9 cellular contexts compared by ENCODE assay signal in the genomic region with DNA sequence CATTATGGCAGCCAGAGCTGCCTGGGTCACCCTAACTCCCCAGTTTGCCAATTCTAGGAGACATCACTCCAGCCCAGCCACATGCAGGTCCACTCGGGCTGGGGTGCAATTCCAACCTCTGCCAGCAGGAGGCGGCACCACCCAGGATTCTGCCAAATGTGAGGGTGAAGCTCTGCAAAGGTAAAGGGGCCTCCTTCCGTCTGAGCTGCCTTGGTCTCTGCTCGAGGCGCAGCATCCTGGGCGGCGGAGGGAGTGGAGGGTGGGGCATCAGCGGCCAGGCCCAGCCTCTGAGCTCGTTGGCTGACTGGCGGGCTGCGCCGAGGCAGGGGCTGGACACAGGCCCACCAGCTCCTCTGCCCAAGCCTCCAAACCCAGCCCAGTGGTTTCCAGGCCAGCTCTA.
A peak's percentile ranks its signal among the peaks of the same experiment; 100 is the strongest.
DNase-seq lines count a peak whose midpoint lies in the region; ATAC-seq, FAIRE-seq and TF ChIP-seq lines count a peak whose summit lies in the region.
"Had no signal": no experiment of that assay in that cellular context is flagged by ENCODE, and none has a peak within 500 bp of the region (broad histone marks: within the 10 kb centered on the region; RNA-seq: fewer than 3 reads in every experiment).

No MANE protein-coding gene starts in this region.

- FAIRE-seq in A549 (lab: Jason Lieb, UNC): no peak

- H3K27me3 Mint-ChIP-seq in activated naive CD8-positive, alpha-beta T cell treated with anti-CD3 and anti-CD28 coated beads, Interleukin-2, amount 50 U/mL, for 24 hours: no peaks in the 10 kb centered on the region

- no peak overlapping the region for H3K4me3 Mint-ChIP-seq in activated naive CD8-positive, alpha-beta T cell treated with anti-CD3 and anti-CD28 coated beads, Interleukin-2, amount 50 U/mL, for 24 hours

- DNase-seq in A549 (ENCODE audit: low read depth in 1 of 2, low spot score in 1 of 2): no peak
- no peak for DNase-seq in HL-60 (ENCODE audit: low read depth in 1 of 2, low spot score in 1 of 2)
- DNase-seq in activated naive CD8-positive, alpha-beta T cell treated with anti-CD3 and anti-CD28 coated beads, Interleukin-2, amount 50 U/mL, for 24 hours: peak; percentile 47
- no peak for DNase-seq in lower lobe of right lung
- DNase-seq in AML-193 (lab: John Stamatoyannopoulos, UW): no peak

- 0 out of 3 replicates have a peak, but pooled peaks have one; percentile 16 for TF ChIP-seq CTCF in A549 (IDR thresholded peaks at IDR 0.05)
- peak; percentile 59 for TF ChIP-seq CTCF in HL-60 (IDR thresholded peaks at IDR 0.05; ENCODE audit: insufficient read depth, low read length)
- TF ChIP-seq CTCF in lower lobe of right lung (IDR thresholded peaks at IDR 0.05): peak; percentile 68

- TF ChIP-seq POLR2A in A549 (IDR thresholded peaks at IDR 0.05; ENCODE audit: low read length): no peak

- CTCF ChIA-PET in A549 (lab: Yijun Ruan, JAX): interaction anchor here (0.7 to 3.1 kb wide), 14 partner anchors 9 to 102 kb away, joined by 3 to 10 read pairs (median 4); no protein-coding TSS in a partner anchor

- intact Hi-C loops in lower lobe of right lung (cut with DNase I): no loop called here

- H3K9me3 ChIP-seq in A549 (no peaks in the 10 kb centered on the region), lower lobe of right lung (no peaks in the 10 kb centered on the region)
- H3K9me3 ChIP-seq: gastroesophageal sphincter had no signal

- no peak overlapping the region for H3K4me3 ChIP-seq in A549
- H3K4me3 ChIP-seq in HL-60 (replicated peaks; ENCODE audit: insufficient read depth, low read length): no peak overlapping the region
- H3K4me3 ChIP-seq in lower lobe of right lung: no peak overlapping the region
- H3K4me3 ChIP-seq: gastroesophageal sphincter had no signal

- H3K27ac Mint-ChIP-seq in activated naive CD8-positive, alpha-beta T cell treated with anti-CD3 and anti-CD28 coated beads, Interleukin-2, amount 50 U/mL, for 24 hours: no peak overlapping the region

- no peaks in the 10 kb centered on the region for H3K27me3 ChIP-seq in HL-60 (ENCODE audit: insufficient read depth, poor library complexity, severe bottlenecking)
- no peaks in the 10 kb centered on the region for H3K27me3 ChIP-seq in lower lobe of right lung (ENCODE audit: low read depth)
- H3K27me3 ChIP-seq: gastroesophageal sphincter had no signal

- H3K4me1 Mint-ChIP-seq in activated naive CD8-positive, alpha-beta T cell treated with anti-CD3 and anti-CD28 coated beads, Interleukin-2, amount 50 U/mL, for 24 hours: no peaks in the 10 kb centered on the region

- H3K36me3 ChIP-seq in lower lobe of right lung: peaks cover 29% of the 10 kb centered on the region
- H3K36me3 ChIP-seq: gastroesophageal sphincter had no signal

- no peak for TF ChIP-seq RAD21 in A549 (conservative IDR thresholded peaks at IDR 0.05 in 1 of 2, IDR thresholded peaks at IDR 0.05 in 1 of 2)

- no peak overlapping the region for H3K4me2 ChIP-seq in A549

- POLR2A ChIA-PET in A549 (lab: Yijun Ruan, JAX): no interaction called here

- H3K4me1 ChIP-seq in A549 (no peaks in the 10 kb centered on the region), lower lobe of right lung (no peaks in the 10 kb centered on the region)
- H3K4me1 ChIP-seq: gastroesophageal sphincter had no signal

- WGBS in A549 (ENCODE audit: missing lambda C conversion rate): 85% methylated on average over 5 of the region's 12 CpGs

- no peaks in the 10 kb centered on the region for H3K9me3 Mint-ChIP-seq in activated naive CD8-positive, alpha-beta T cell treated with anti-CD3 and anti-CD28 coated beads, Interleukin-2, amount 50 U/mL, for 24 hours

- no peak overlapping the region for H3K27ac ChIP-seq in A549
- no peak overlapping the region for H3K27ac ChIP-seq in HL-60 (replicated peaks)
- no peak overlapping the region for H3K27ac ChIP-seq in lower lobe of right lung
- H3K27ac ChIP-seq: gastroesophageal sphincter had no signal

- no peak for ATAC-seq in A549
- no peak for ATAC-seq in activated naive CD8-positive, alpha-beta T cell treated with anti-CD3 and anti-CD28 coated beads, Interleukin-2, amount 50 U/mL, for 24 hours
- no peak for ATAC-seq in lower lobe of right lung
- no peak for ATAC-seq in HG03175 (IDR thresholded peaks at IDR 0.05; ENCODE audit: unreplicated experiment)
- ATAC-seq in HG02885 (IDR thresholded peaks at IDR 0.05; ENCODE audit: poor library complexity, unreplicated experiment): no peak
- no peak for ATAC-seq in HG03095 (IDR thresholded peaks at IDR 0.05; ENCODE audit: unreplicated experiment)
- ATAC-seq: gastroesophageal sphincter had no signal

- TF ChIP-seq EP300 in A549 (IDR thresholded peaks at IDR 0.05): no peak

- H3K36me3 Mint-ChIP-seq in activated naive CD8-positive, alpha-beta T cell treated with anti-CD3 and anti-CD28 coated beads, Interleukin-2, amount 50 U/mL, for 24 hours (ENCODE audit: low read depth): no peaks in the 10 kb centered on the region

TF ChIP-seq in A549, 52 proteins besides CTCF, POLR2A, EP300 and RAD21:
- TF ChIP-seq HOXA7 (CRISPR knock-in tag; IDR thresholded peaks at IDR 0.05) (no peak), KDM5A (IDR thresholded peaks at IDR 0.05) (no peak), CEBPB (IDR thresholded peaks at IDR 0.05) (no peak), BHLHE40 (IDR thresholded peaks at IDR 0.05; ENCODE audit: low read depth, low read length) (no peak), HDAC2 (IDR thresholded peaks at IDR 0.05) (no peak)
- TF ChIP-seq, protein P1, sequence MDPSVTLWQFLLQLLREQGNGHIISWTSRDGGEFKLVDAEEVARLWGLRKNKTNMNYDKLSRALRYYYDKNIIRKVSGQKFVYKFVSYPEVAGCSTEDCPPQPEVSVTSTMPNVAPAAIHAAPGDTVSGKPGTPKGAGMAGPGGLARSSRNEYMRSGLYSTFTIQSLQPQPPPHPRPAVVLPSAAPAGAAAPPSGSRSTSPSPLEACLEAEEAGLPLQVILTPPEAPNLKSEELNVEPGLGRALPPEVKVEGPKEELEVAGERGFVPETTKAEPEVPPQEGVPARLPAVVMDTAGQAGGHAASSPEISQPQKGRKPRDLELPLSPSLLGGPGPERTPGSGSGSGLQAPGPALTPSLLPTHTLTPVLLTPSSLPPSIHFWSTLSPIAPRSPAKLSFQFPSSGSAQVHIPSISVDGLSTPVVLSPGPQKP (IDR thresholded peaks at IDR 0.05; ENCODE audit: low read depth, low read length): no peak

Comparison
In these comparisons a context has a peak if more than half of its experiments do, and no peak if none do; other contexts are left out.
1. CTCF ChIP-seq: peak in every context shown above with its lines; median percentile 68 in lower lobe of right lung; 59 in HL-60; 16 in A549.